8 cellular contexts compared by ENCODE assay signal in genomic region chr2:69714539-69715220, GRCh38.
DNase-seq lines count a peak whose midpoint lies in the region; ATAC-seq and TF ChIP-seq lines count a peak whose summit lies in the region.
"Not testable (repeated sequence)": the region's sequence is repeated elsewhere in the genome, so short reads cannot be mapped to it uniquely, and the experiment has no call there.

No MANE protein-coding gene starts in this region.

- in situ Hi-C loops in T47D (cut with HindIII; ENCODE audit: low pct_unique_long_range_greater_than_20kb, low sequenced_read_pairs), result not testable (repeated sequence)

- H3K4me3 ChIP-seq in AG09309 (ENCODE audit: control insufficient read depth, low read depth, low read length), result not testable (repeated sequence)

- TF ChIP-seq CTCF in AG09309 (IDR thresholded peaks at IDR 0.05; ENCODE audit: control insufficient read depth, insufficient read depth, low read depth, low read length, missing control alignments), result peak; percentile 82

- DNase-seq in AG09309 (ENCODE audit: low read depth) (peak; percentile 35), NCI-H524 (lab: John Stamatoyannopoulos, UW) (peak; percentile 63 to 69), T47D (ENCODE audit: low read depth in 1 of 2, low spot score in 1 of 2) (peak; percentile 27 to 85), iPS-NIHi7 (ENCODE audit: extremely low spot score) (peak; percentile 84)
- peak; percentile 82 for DNase-seq in activated CD4-positive, CD25-positive, alpha-beta regulatory T cell treated with anti-CD3 and anti-CD28 coated beads, Interleukin-2, amount 50 U/mL, for 16 hours (ENCODE audit: low read depth, low spot score)
- DNase-seq in stimulated activated CD4-positive, alpha-beta T cell treated with anti-CD3 and anti-CD28 coated beads, Interleukin-12 subunit alpha, Interleukin-12 subunit beta, amount 100 ng/mL, for 48 hours (ENCODE audit: low read depth in 2 of 3, low spot score in 1 of 3), result peak; percentile 82 to 92 (median 83)

- ATAC-seq in GM18870 (IDR thresholded peaks at IDR 0.05; ENCODE audit: unreplicated experiment), result peak; percentile 53
- peak; percentile 80 for ATAC-seq in HG03378 (IDR thresholded peaks at IDR 0.05; ENCODE audit: unreplicated experiment)
